ENCODE assay signal across 14 cellular contexts in the genomic region with DNA sequence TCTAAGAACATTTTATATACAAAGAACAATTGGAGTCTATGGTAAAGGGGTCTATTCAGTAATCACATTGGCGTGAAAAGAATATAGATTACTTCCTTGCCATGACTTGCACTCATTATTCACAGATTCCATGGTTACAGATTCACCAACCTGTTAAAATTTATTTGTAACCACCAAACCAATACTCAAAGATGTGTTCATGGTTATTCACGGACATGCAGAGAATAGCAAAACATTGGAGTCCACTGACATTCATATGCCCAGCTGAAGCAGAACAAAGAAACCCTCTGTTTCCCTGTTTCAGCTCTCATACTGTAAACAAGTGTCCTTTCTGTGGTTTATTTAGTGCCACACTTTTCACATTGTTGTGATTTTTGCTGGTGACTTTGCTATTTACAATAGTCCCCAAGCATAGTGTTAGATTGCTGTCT.
DNase-seq lines count a peak whose midpoint lies in the region; ATAC-seq, FAIRE-seq and TF ChIP-seq lines count a peak whose summit lies in the region.
"Had no signal": no experiment of that assay in that cellular context is flagged by ENCODE, and none has a peak within 500 bp of the region (broad histone marks: within the 10 kb centered on the region; RNA-seq: fewer than 3 reads in every experiment).

No MANE protein-coding gene starts in this region.

- no peaks in the 10 kb centered on the region for H3K36me3 ChIP-seq in HepG2 (replicated peaks in 1 of 2; ENCODE audit: control insufficient read depth in 1 of 2, insufficient read depth in 2 of 2, low read length in 2 of 2)
- H3K36me3 ChIP-seq in right lobe of liver = no peaks in the 10 kb centered on the region
- no peaks in the 10 kb centered on the region for H3K36me3 ChIP-seq in CD8-positive, alpha-beta T cell (ENCODE audit: insufficient read depth, low read length)

- H2AFZ ChIP-seq in HepG2 (ENCODE audit: low read length) = no peak overlapping the region

- 2% methylated on average over 2 of the region's 2 CpGs for WGBS in HepG2 (ENCODE audit: low lambda C conversion rate)
- WGBS in right lobe of liver (ENCODE audit: insufficient coverage, low coverage, low lambda C conversion rate, missing lambda C conversion rate) = 41% methylated on average over 2 of the region's 2 CpGs

- intact Hi-C loops in HepG2 (cut with micrococcal nuclease; ENCODE audit: unreplicated experiment) (no loop called here), right lobe of liver (cut with DNase I) (no loop called here)
- intact Hi-C loops in CD8-positive, alpha-beta T cell (cut with DNase I, micrococcal nuclease) = no loop called here

- H3K4me3 ChIP-seq in HepG2 (replicated peaks in 1 of 3; ENCODE audit: insufficient read depth in 1 of 3, low read depth in 2 of 3, low read length in 3 of 3) = no peak overlapping the region
- no peak overlapping the region for H3K4me3 ChIP-seq in right lobe of liver
- H3K4me3 ChIP-seq in CD8-positive, alpha-beta T cell (ENCODE audit: low read depth, low read length) = no peak overlapping the region

- no peak overlapping the region for H3K27ac Mint-ChIP-seq in CD8-positive, alpha-beta T cell
- no peak overlapping the region for H3K27ac Mint-ChIP-seq in activated CD4-positive, alpha-beta T cell treated with anti-CD3 and anti-CD28 coated beads, Interleukin-2, amount 10 ng/mL, durations not matched to agents 7 days and 5 days
- no peak overlapping the region for H3K27ac Mint-ChIP-seq in nephron progenitor cell
- H3K27ac Mint-ChIP-seq: activated naive CD4-positive, alpha-beta T cell treated with anti-CD3 and anti-CD28 coated beads, Interleukin-2, amount 50 U/mL, for 72 hours had no signal

- no peaks in the 10 kb centered on the region for H3K4me1 Mint-ChIP-seq in CD8-positive, alpha-beta T cell (ENCODE audit: low read depth)
- H3K4me1 Mint-ChIP-seq in activated CD4-positive, alpha-beta T cell treated with anti-CD3 and anti-CD28 coated beads, Interleukin-2, amount 10 ng/mL, durations not matched to agents 7 days and 5 days = no peaks in the 10 kb centered on the region
- H3K4me1 Mint-ChIP-seq in nephron progenitor cell = no peaks in the 10 kb centered on the region

- no peak overlapping the region for H3K4me2 ChIP-seq in HepG2 (ENCODE audit: low read depth, low read length)

- CTCF ChIA-PET in HepG2 (lab: Yijun Ruan, JAX; ENCODE audit: low intra/inter-chr PET ratio, low total read pairs) = no interaction called here
- CTCF ChIA-PET in CD8-positive, alpha-beta T cell (lab: Charles Lee) = no interaction called here
- CTCF ChIA-PET in activated CD4-positive, alpha-beta T cell treated with anti-CD3 and anti-CD28 coated beads, Interleukin-2, amount 10 ng/mL, durations not matched to agents 7 days and 5 days (lab: Charles Lee) = no interaction called here

- H3K27me3 ChIP-seq in HepG2 (ENCODE audit: control insufficient read depth in 1 of 2, insufficient read depth in 2 of 2, low read length in 2 of 2) (no peaks in the 10 kb centered on the region), right lobe of liver (no peaks in the 10 kb centered on the region)
- H3K27me3 ChIP-seq in CD8-positive, alpha-beta T cell (ENCODE audit: insufficient read depth, low read length) = no peaks in the 10 kb centered on the region

- no peak overlapping the region for H3K4me3 Mint-ChIP-seq in CD8-positive, alpha-beta T cell
- no peak overlapping the region for H3K4me3 Mint-ChIP-seq in activated CD4-positive, alpha-beta T cell treated with anti-CD3 and anti-CD28 coated beads, Interleukin-2, amount 10 ng/mL, durations not matched to agents 7 days and 5 days
- H3K4me3 Mint-ChIP-seq in nephron progenitor cell = no peak overlapping the region

- TF ChIP-seq RAD21 in HepG2 (CRISPR knock-in tag; IDR thresholded peaks at IDR 0.05) = no peak

- H3K27ac ChIP-seq in HepG2 (ENCODE audit: extremely low read length, insufficient read depth, low read length) = no peak overlapping the region
- no peak overlapping the region for H3K27ac ChIP-seq in right lobe of liver
- no peak overlapping the region for H3K27ac ChIP-seq in CD8-positive, alpha-beta T cell (ENCODE audit: low read depth, low read length)

- TF ChIP-seq EP300 in HepG2 (IDR thresholded peaks at IDR 0.05; ENCODE audit: low read depth in 2 of 2, low read length in 2 of 2) (no peak), HepG2 (CRISPR knock-in tag; IDR thresholded peaks at IDR 0.05; ENCODE audit: borderline replicate concordance) (no peak)

- ATAC-seq in HepG2 (peak; percentile 69), right lobe of liver (no peak)
- ATAC-seq in CD8-positive, alpha-beta T cell = no peak
- ATAC-seq: activated naive CD4-positive, alpha-beta T cell treated with anti-CD3 and anti-CD28 coated beads, Interleukin-2, amount 50 U/mL, for 72 hours had no signal

- FAIRE-seq in HepG2 (lab: Jason Lieb, UNC) = no peak

- H3K36me3 Mint-ChIP-seq in CD8-positive, alpha-beta T cell = no peaks in the 10 kb centered on the region
- no peaks in the 10 kb centered on the region for H3K36me3 Mint-ChIP-seq in activated CD4-positive, alpha-beta T cell treated with anti-CD3 and anti-CD28 coated beads, Interleukin-2, amount 10 ng/mL, durations not matched to agents 7 days and 5 days (ENCODE audit: low read depth)
- H3K36me3 Mint-ChIP-seq in nephron progenitor cell (ENCODE audit: low read depth) = no peaks in the 10 kb centered on the region
- H3K36me3 Mint-ChIP-seq: activated naive CD4-positive, alpha-beta T cell treated with anti-CD3 and anti-CD28 coated beads, Interleukin-2, amount 50 U/mL, for 72 hours had no signal

- H3K9me3 ChIP-seq in HepG2 (ENCODE audit: low read length) = no peaks in the 10 kb centered on the region
- H3K9me3 ChIP-seq in right lobe of liver = no peaks in the 10 kb centered on the region
- H3K9me3 ChIP-seq in CD8-positive, alpha-beta T cell (ENCODE audit: low read length) = no peaks in the 10 kb centered on the region

- BruUV-seq in HepG2 (replicated peaks; lab: Mats Ljungman, UMichigan) = no TSS peak

- POLR2A ChIA-PET in HepG2 (lab: Yijun Ruan, JAX) = no interaction called here
- POLR2A ChIA-PET in CD8-positive, alpha-beta T cell (lab: Charles Lee) = no interaction called here
- POLR2A ChIA-PET in activated CD4-positive, alpha-beta T cell treated with anti-CD3 and anti-CD28 coated beads, Interleukin-2, amount 10 ng/mL, durations not matched to agents 7 days and 5 days (lab: Charles Lee) = no interaction called here

- H3K4me1 ChIP-seq in HepG2 (ENCODE audit: insufficient read depth, low read length) (peaks cover 15% of the 10 kb centered on the region; the same call in 1 of the 2 replicates), right lobe of liver (no peaks in the 10 kb centered on the region)
- H3K4me1 ChIP-seq in CD8-positive, alpha-beta T cell (ENCODE audit: insufficient read depth, low read length) = no peaks in the 10 kb centered on the region

- no peaks in the 10 kb centered on the region for H3K79me2 ChIP-seq in HepG2 (ENCODE audit: insufficient read depth, low read length)

- in situ Hi-C loops in HepG2 (cut with HindIII; ENCODE audit: extremely low pct_ligation_motif_present, low pct_unique_long_range_greater_than_20kb) = no loop called here

- H3K9ac ChIP-seq in HepG2 (ENCODE audit: insufficient read depth, low read depth, low read length) = no peak overlapping the region

- TF ChIP-seq POLR2A in HepG2 (IDR thresholded peaks at IDR 0.05; ENCODE audit: insufficient read depth in 1 of 2, low read depth in 2 of 2, low read length in 2 of 2) (no peak), right lobe of liver (IDR thresholded peaks at IDR 0.05) (no peak)

- peaks cover 4% of the 10 kb centered on the region for H3K9me3 Mint-ChIP-seq in CD8-positive, alpha-beta T cell
- no peaks in the 10 kb centered on the region for H3K9me3 Mint-ChIP-seq in activated CD4-positive, alpha-beta T cell treated with anti-CD3 and anti-CD28 coated beads, Interleukin-2, amount 10 ng/mL, durations not matched to agents 7 days and 5 days
- no peaks in the 10 kb centered on the region for H3K9me3 Mint-ChIP-seq in nephron progenitor cell

- TF ChIP-seq CTCF in HepG2 (CRISPR knock-in tag; IDR thresholded peaks at IDR 0.05) (no peak), right lobe of liver (IDR thresholded peaks at IDR 0.05) (no peak), nephron progenitor cell (IDR thresholded peaks at IDR 0.05) (no peak)
- no peak for TF ChIP-seq CTCF in CD8-positive, alpha-beta T cell (IDR thresholded peaks at IDR 0.05)

- H3K27me3 Mint-ChIP-seq in CD8-positive, alpha-beta T cell (ENCODE audit: low read depth) = no peaks in the 10 kb centered on the region
- H3K27me3 Mint-ChIP-seq in activated CD4-positive, alpha-beta T cell treated with anti-CD3 and anti-CD28 coated beads, Interleukin-2, amount 10 ng/mL, durations not matched to agents 7 days and 5 days = no peaks in the 10 kb centered on the region
- H3K27me3 Mint-ChIP-seq in nephron progenitor cell (ENCODE audit: low read depth, poor library complexity) = no peaks in the 10 kb centered on the region

- H4K20me1 ChIP-seq in HepG2 (ENCODE audit: insufficient read depth, low read length) = no peaks in the 10 kb centered on the region

- DNase-seq in HepG2 (ENCODE audit: low spot score) (peak; percentile 23), right lobe of liver (no peak), astrocyte of the hippocampus (ENCODE audit: low read depth, low spot score) (peak; percentile 51), left kidney (ENCODE audit: low read depth, low spot score) (peak; percentile 12), cerebellum (ENCODE audit: low spot score) (no peak), nephron progenitor cell (no peak)
- DNase-seq in CD8-positive, alpha-beta T cell = no peak
- DNase-seq in activated CD4-positive, alpha-beta T cell treated with anti-CD3 and anti-CD28 coated beads, Interleukin-2, amount 10 ng/mL, durations not matched to agents 7 days and 5 days = no peak
- DNase-seq: central memory CD4-positive, alpha-beta T cell; GF-D8; NCI-H1694; NCI-H69; RPMI8226 had no signal

TF ChIP-seq in HepG2, 621 proteins besides CTCF, POLR2A, EP300 and RAD21:
- TF ChIP-seq SOX5 (CRISPR knock-in tag; IDR thresholded peaks at IDR 0.05; ENCODE audit: borderline replicate concordance) (peak; percentile 79), SOX6 (IDR thresholded peaks at IDR 0.05) (no peak), SOX6 (CRISPR knock-in tag; IDR thresholded peaks at IDR 0.05) (peak; percentile 22; the same call in 1 of the 2 replicates), FOXP1 (IDR thresholded peaks at IDR 0.05) (no peak), FOXP1 (CRISPR knock-in tag; IDR thresholded peaks at IDR 0.05) (peak; percentile 44), ZNF549 (CRISPR knock-in tag; IDR thresholded peaks at IDR 0.05) (no peak), FOSL2 (CRISPR knock-in tag; IDR thresholded peaks at IDR 0.05) (no peak), FOXA3 (CRISPR knock-in tag; IDR thresholded peaks at IDR 0.05) (peak; percentile 54), CBX5 (CRISPR knock-in tag; IDR thresholded peaks at IDR 0.05; ENCODE audit: borderline replicate concordance) (no peak), SOX13 (IDR thresholded peaks at IDR 0.05) (no peak), SOX13 (CRISPR knock-in tag; conservative IDR thresholded peaks at IDR 0.05 in 1 of 2, IDR thresholded peaks at IDR 0.05 in 1 of 2) (peak in 1 of 2 experiments; percentile 62; a peak in 2 of 4 replicates)

Comparison
In these comparisons a context has a peak if more than half of its experiments do, and no peak if none do; other contexts are left out.
1. DNase-seq: peak in HepG2 (single experiment), astrocyte of the hippocampus (single experiment) and left kidney (single experiment); none in right lobe of liver (0 of 3), CD8-positive, alpha-beta T cell (0 of 7), activated CD4-positive, alpha-beta T cell treated with anti-CD3 and anti-CD28 coated beads, Interleukin-2, amount 10 ng/mL, durations not matched to agents 7 days and 5 days (single experiment), cerebellum (single experiment) and nephron progenitor cell (single experiment).